9 cellular contexts compared by ENCODE assay signal in genomic region chr2:219484343-219485200, GRCh38. TPM values are rescaled to one million over a fixed set of nuclear protein-coding genes. Genes with fewer than 3 reads are reported as not detected.
DNase-seq lines count a peak whose midpoint lies in the region; TF ChIP-seq lines count a peak whose summit lies in the region.
"Had no signal": no experiment of that assay in that cellular context is flagged by ENCODE, and none has a peak within 500 bp of the region (broad histone marks: within the 10 kb centered on the region; RNA-seq: fewer than 3 reads in every experiment).

No MANE protein-coding gene starts in this region.

- no peak overlapping the region for H2BK5ac ChIP-seq in mesendoderm (ENCODE audit: low read length)

- 4 to 5% methylated on average over 89 of the region's 89 CpGs for WGBS in ectodermal cell, 2 experiments
- no CpG with 5 or more reads among the region's 89 CpGs for WGBS in mesendoderm (ENCODE audit: extremely low coverage, insufficient coverage, low lambda C conversion rate)

- intact Hi-C loops in tibial artery (cut with DNase I; ENCODE audit: low total_unique reads), result no loop called here

- H3K4me3 ChIP-seq in ectodermal cell (ENCODE audit: insufficient read depth, low read depth, low read length), result peak overlapping the region; percentile 19
- no peak overlapping the region for H3K4me3 ChIP-seq in mesendoderm (ENCODE audit: low read length)
- H3K4me3 ChIP-seq in tibial artery, result peak overlapping the region in 1 of 2 donors; percentile 5

- no peak for TF ChIP-seq CTCF in tibial artery (IDR thresholded peaks at IDR 0.05)

- no peak overlapping the region for H3K27ac ChIP-seq in ectodermal cell (ENCODE audit: insufficient read depth, low read depth, low read length, poor library complexity, severe bottlenecking)
- H3K27ac ChIP-seq in mesendoderm (ENCODE audit: low read depth, low read length), result no peak overlapping the region
- peak overlapping the region; percentile 58 to 96 for H3K27ac ChIP-seq in tibial artery

- peak overlapping the region; percentile 38 for H3K9ac ChIP-seq in mesendoderm (ENCODE audit: low read length)

- H3K4me1 ChIP-seq in ectodermal cell (ENCODE audit: control insufficient read depth, insufficient read depth, low read length) (peaks cover 30% of the 10 kb centered on the region), mesendoderm (ENCODE audit: control insufficient read depth, low read depth, low read length) (peaks cover 3% of the 10 kb centered on the region), tibial artery (peaks cover 0 to 7% (median 3%) of the 10 kb centered on the region in 4 donors)

- H2BK120ac ChIP-seq in mesendoderm (ENCODE audit: low read depth, low read length), result no peak overlapping the region

- H3K27me3 ChIP-seq in ectodermal cell (ENCODE audit: control insufficient read depth, insufficient read depth, low read length, poor library complexity, severe bottlenecking), result peaks cover 66% of the 10 kb centered on the region
- H3K27me3 ChIP-seq in mesendoderm (ENCODE audit: insufficient read depth, low read length, poor library complexity), result peaks cover 23% of the 10 kb centered on the region
- peaks cover 0 to 3% of the 10 kb centered on the region in 2 donors for H3K27me3 ChIP-seq in tibial artery

- no peak overlapping the region for H2BK15ac ChIP-seq in mesendoderm (replicated peaks; ENCODE audit: low read depth)

- no peaks in the 10 kb centered on the region for H3K79me2 ChIP-seq in mesendoderm (ENCODE audit: control insufficient read depth, insufficient read depth, low read length)

- no peaks in the 10 kb centered on the region for H3K36me3 ChIP-seq in ectodermal cell (ENCODE audit: control insufficient read depth, insufficient read depth, low read length)
- no peaks in the 10 kb centered on the region for H3K36me3 ChIP-seq in mesendoderm (ENCODE audit: control insufficient read depth, insufficient read depth, low read length)
- peaks cover 84 to 100% (median 96%) of the 10 kb centered on the region in 3 donors for H3K36me3 ChIP-seq in tibial artery

- peak overlapping the region; percentile 21 for H3K4me2 ChIP-seq in mesendoderm (ENCODE audit: low read length)

- DNase-seq in activated T-cell treated with anti-CD3 and anti-CD28 coated beads, Interleukin-2, amount 50 U/mL, for 1 hour, result peak; percentile 34
- DNase-seq in activated T-cell treated with anti-CD3 and anti-CD28 coated beads for 4 hours (no peak), mesendoderm (no peak), tibial artery (no peak), SHP77 treated with DMSO at 0.1 percent for 48 hours (lab: John Stamatoyannopoulos, UW) (no peak), amniotic stem cell (lab: John Stamatoyannopoulos, UW) (no peak)
- no peak for DNase-seq in activated CD4-positive, alpha-beta T cell treated with anti-CD3 and anti-CD28 coated beads, Interleukin-2, amount 50 U/mL, for 1 hour
- DNase-seq: activated naive CD4-positive, alpha-beta T cell treated with anti-CD3 and anti-CD28 coated beads, Interleukin-2, amount 10 ng/mL, durations not matched to agents 7 days and 5 days had no signal

- no peaks in the 10 kb centered on the region for H3K79me1 ChIP-seq in mesendoderm (ENCODE audit: low read length)

- H3K9me3 ChIP-seq in ectodermal cell (ENCODE audit: control insufficient read depth, low read length) (no peaks in the 10 kb centered on the region), tibial artery (no peaks in the 10 kb centered on the region)

- no peak overlapping the region for H4K8ac ChIP-seq in mesendoderm (ENCODE audit: low read depth, low read length)

- no peak overlapping the region for H3K4ac ChIP-seq in mesendoderm (ENCODE audit: low read depth, low read length)

- H3K56ac ChIP-seq in mesendoderm (ENCODE audit: low read length), result peak overlapping the region; percentile 59

- no peak overlapping the region for H3K18ac ChIP-seq in mesendoderm (ENCODE audit: low read length)

- H3K23ac ChIP-seq in mesendoderm (ENCODE audit: low read length), result peak overlapping the region; percentile 66

- no peak overlapping the region for H2AK5ac ChIP-seq in mesendoderm (ENCODE audit: low read length)

- H4K5ac ChIP-seq in mesendoderm (ENCODE audit: low read length), result no peak overlapping the region

RNA-seq across cellular contexts. Expression of gene GMPPA, which starts 14.1 kb away (rescaled TPM):
- 25.1 TPM for polyA plus RNA-seq in ectodermal cell (2013, experiment 1 of 4)
- 26.5 TPM for polyA plus RNA-seq in ectodermal cell (2013, experiment 2 of 4)
- 20.1 TPM for polyA plus RNA-seq in ectodermal cell (2013, experiment 3 of 4)
- 19.6 TPM for polyA plus RNA-seq in ectodermal cell (2013, experiment 4 of 4)
- 20.4 TPM for polyA plus RNA-seq in mesendoderm (2013, experiment 1 of 2)
- 20.2 TPM for polyA plus RNA-seq in mesendoderm (2013, experiment 2 of 2)

RNA-seq across cellular contexts. Expression of gene ASIC4, which starts 29.7 kb away (rescaled TPM):
- polyA plus RNA-seq in ectodermal cell (2013, experiment 1 of 4), result 0.80 TPM
- 1.1 TPM for polyA plus RNA-seq in ectodermal cell (2013, experiment 2 of 4)
- polyA plus RNA-seq in ectodermal cell (2013, experiment 3 of 4), result 0.80 TPM
- 1.1 TPM for polyA plus RNA-seq in ectodermal cell (2013, experiment 4 of 4)
- polyA plus RNA-seq in mesendoderm (2013, experiment 1 of 2), result not detected
- polyA plus RNA-seq in mesendoderm (2013, experiment 2 of 2), result 0.01 TPM

RNA-seq across cellular contexts. Expression of gene SPEG, which starts 49.9 kb away (rescaled TPM):
- 19.7 TPM for polyA plus RNA-seq in ectodermal cell (2013, experiment 1 of 4)
- 20.8 TPM for polyA plus RNA-seq in ectodermal cell (2013, experiment 2 of 4)
- 19.4 TPM for polyA plus RNA-seq in ectodermal cell (2013, experiment 3 of 4)
- 25.0 TPM for polyA plus RNA-seq in ectodermal cell (2013, experiment 4 of 4)
- polyA plus RNA-seq in mesendoderm (2013, experiment 1 of 2), result 6.7 TPM
- polyA plus RNA-seq in mesendoderm (2013, experiment 2 of 2), result 6.4 TPM

RNA-seq across cellular contexts. Expression of gene CHPF, which starts 59.0 kb away (rescaled TPM):
- polyA plus RNA-seq in ectodermal cell (2013, experiment 1 of 4), result 19.8 TPM
- 18.4 TPM for polyA plus RNA-seq in ectodermal cell (2013, experiment 2 of 4)
- 15.7 TPM for polyA plus RNA-seq in ectodermal cell (2013, experiment 3 of 4)
- 18.2 TPM for polyA plus RNA-seq in ectodermal cell (2013, experiment 4 of 4)
- 50.4 TPM for polyA plus RNA-seq in mesendoderm (2013, experiment 1 of 2)
- 50.4 TPM for polyA plus RNA-seq in mesendoderm (2013, experiment 2 of 2)

RNA-seq across cellular contexts. Expression of gene TMEM198, which starts 59.3 kb away (rescaled TPM):
- 1.6 TPM for polyA plus RNA-seq in ectodermal cell (2013, experiment 1 of 4)
- 2.7 TPM for polyA plus RNA-seq in ectodermal cell (2013, experiment 2 of 4)
- polyA plus RNA-seq in ectodermal cell (2013, experiment 3 of 4), result 2.7 TPM
- 2.8 TPM for polyA plus RNA-seq in ectodermal cell (2013, experiment 4 of 4)
- 3.7 TPM for polyA plus RNA-seq in mesendoderm (2013, experiment 1 of 2)
- 3.7 TPM for polyA plus RNA-seq in mesendoderm (2013, experiment 2 of 2)

Comparison
In these comparisons a context has a peak if more than half of its experiments do, and no peak if none do; other contexts are left out.
1. H3K27ac ChIP-seq: peak in tibial artery (2 of 2); none in ectodermal cell (single experiment) and mesendoderm (single experiment).